1 cellular context compared by ENCODE assay signal in genomic region chr6:27143474-27144026, GRCh38.
TF ChIP-seq lines count a peak whose summit lies in the region.

No MANE protein-coding gene starts in this region.

TF ChIP-seq in K562, 482 proteins besides CTCF, POLR2A, EP300 and RAD21 (continued from another document):
- TF ChIP-seq, protein P1, sequence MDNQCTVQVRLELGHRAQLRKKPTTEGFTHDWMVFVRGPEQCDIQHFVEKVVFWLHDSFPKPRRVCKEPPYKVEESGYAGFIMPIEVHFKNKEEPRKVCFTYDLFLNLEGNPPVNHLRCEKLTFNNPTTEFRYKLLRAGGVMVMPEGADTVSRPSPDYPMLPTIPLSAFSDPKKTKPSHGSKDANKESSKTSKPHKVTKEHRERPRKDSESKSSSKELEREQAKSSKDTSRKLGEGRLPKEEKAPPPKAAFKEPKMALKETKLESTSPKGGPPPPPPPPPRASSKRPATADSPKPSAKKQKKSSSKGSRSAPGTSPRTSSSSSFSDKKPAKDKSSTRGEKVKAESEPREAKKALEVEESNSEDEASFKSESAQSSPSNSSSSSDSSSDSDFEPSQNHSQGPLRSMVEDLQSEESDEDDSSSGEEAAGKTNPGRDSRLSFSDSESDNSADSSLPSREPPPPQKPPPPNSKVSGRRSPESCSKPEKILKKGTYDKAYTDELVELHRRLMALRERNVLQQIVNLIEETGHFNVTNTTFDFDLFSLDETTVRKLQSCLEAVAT (IDR thresholded peaks at IDR 0.05) = peak in 1 of 2 experiments; percentile 0; a peak in 1 of 4 replicates
- TF ChIP-seq U2AF1 (optimal IDR thresholded peaks at IDR 0.05; ENCODE audit: low read depth, low read length) (peak; percentile 5), TARDBP (IDR thresholded peaks at IDR 0.05) (no peak), ZNF232 (CRISPR knock-in tag; IDR thresholded peaks at IDR 0.05) (peak; percentile 15; the same call in 1 of the 2 replicates), POLR2AphosphoS5 (IDR thresholded peaks at IDR 0.05; ENCODE audit: control insufficient read depth, insufficient read depth, low read depth, low read length) (peak; percentile 60; the same call in 1 of the 2 replicates), SIN3A (IDR thresholded peaks at IDR 0.05; ENCODE audit: borderline replicate concordance in 2 of 2, control insufficient read depth in 1 of 2, low read depth in 2 of 2, low read length in 2 of 2) (peak in 1 of 2 experiments; percentile 48; a peak in 1 of 4 replicates), TBL1XR1 (IDR thresholded peaks at IDR 0.05; ENCODE audit: low read length in 2 of 2) (0 out of 4 replicates have a peak, but pooled peaks of 1 of the 2 experiments have one; percentile 4), ZNF766 (CRISPR knock-in tag; conservative IDR thresholded peaks at IDR 0.05) (peak; percentile 65; the same call in 1 of the 2 replicates), KDM5B (IDR thresholded peaks at IDR 0.05; ENCODE audit: insufficient replicate concordance, low read depth, low read length) (peak; percentile 31), U2AF2 (optimal IDR thresholded peaks at IDR 0.05; ENCODE audit: low read depth, low read length) (no peak), HNRNPUL1 (IDR thresholded peaks at IDR 0.05; ENCODE audit: low read length) (peak; percentile 78; the same call in 1 of the 2 replicates), ZNF75A (CRISPR knock-in tag; IDR thresholded peaks at IDR 0.05) (no peak)
- TF ChIP-seq, protein P2, sequence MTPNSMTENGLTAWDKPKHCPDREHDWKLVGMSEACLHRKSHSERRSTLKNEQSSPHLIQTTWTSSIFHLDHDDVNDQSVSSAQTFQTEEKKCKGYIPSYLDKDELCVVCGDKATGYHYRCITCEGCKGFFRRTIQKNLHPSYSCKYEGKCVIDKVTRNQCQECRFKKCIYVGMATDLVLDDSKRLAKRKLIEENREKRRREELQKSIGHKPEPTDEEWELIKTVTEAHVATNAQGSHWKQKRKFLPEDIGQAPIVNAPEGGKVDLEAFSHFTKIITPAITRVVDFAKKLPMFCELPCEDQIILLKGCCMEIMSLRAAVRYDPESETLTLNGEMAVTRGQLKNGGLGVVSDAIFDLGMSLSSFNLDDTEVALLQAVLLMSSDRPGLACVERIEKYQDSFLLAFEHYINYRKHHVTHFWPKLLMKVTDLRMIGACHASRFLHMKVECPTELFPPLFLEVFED (CRISPR knock-in tag; conservative IDR thresholded peaks at IDR 0.05) = 0 out of 2 replicates have a peak, but pooled peaks have one; percentile 1
